In the genomic region with DNA sequence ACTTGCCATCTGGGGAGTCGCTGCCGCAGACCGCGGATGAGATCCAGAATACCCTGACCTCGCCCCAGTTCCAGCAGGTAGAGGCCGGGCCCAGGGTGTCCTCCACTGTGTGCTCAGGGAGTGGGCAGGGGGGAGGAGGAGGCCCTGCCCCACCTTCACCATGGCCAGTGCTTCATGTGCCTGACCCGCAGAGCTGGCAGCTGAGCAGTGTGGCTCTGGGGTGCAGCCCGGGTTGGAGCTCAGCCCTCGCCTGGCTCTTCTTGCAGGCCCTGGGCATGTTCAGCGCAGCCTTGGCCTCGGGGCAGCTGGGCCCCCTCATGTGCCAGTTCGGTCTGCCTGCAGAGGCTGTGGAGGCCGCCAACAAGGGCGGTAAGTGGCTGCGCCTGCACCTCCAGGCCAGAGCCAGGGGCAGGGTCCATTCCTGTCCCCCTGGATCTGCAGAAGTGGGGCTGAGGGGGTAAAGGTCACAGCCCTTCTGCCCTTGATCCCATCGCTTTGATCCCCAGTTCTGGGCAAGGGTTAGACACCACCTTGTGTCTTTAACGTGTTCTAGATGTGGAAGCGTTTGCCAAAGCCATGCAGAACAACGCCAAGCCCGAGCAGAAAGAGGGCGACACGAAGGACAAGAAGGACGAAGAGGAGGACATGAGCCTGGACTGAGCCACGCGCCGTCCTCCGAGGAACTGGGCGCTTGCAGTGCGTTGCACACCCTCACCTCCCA, we compare ENCODE assay signal across 2 cellular contexts.
A peak's percentile ranks its signal among the peaks of the same experiment; 100 is the strongest.
TF ChIP-seq lines count a peak whose summit lies in the region.

No MANE protein-coding gene starts in this region.

TF ChIP-seq in HepG2, 621 proteins besides CTCF, POLR2A, EP300 and RAD21 (continues in another document):
- TF ChIP-seq RBM39 (IDR thresholded peaks at IDR 0.05; ENCODE audit: low read depth, low read length, poor library complexity, severe bottlenecking) (no peak), HNF4A (CRISPR knock-in tag; IDR thresholded peaks at IDR 0.05) (peak; percentile 41; the same call in 1 of the 2 replicates), SNAI1 (CRISPR knock-in tag; IDR thresholded peaks at IDR 0.05; ENCODE audit: borderline replicate concordance) (no peak), AGO2 (optimal IDR thresholded peaks at IDR 0.05; ENCODE audit: low read depth, low read length) (peak; percentile 93), ZNF546 (CRISPR knock-in tag; conservative IDR thresholded peaks at IDR 0.05) (no peak), IKZF1 (IDR thresholded peaks at IDR 0.05) (no peak), NR2C2 (CRISPR knock-in tag; IDR thresholded peaks at IDR 0.05; ENCODE audit: borderline replicate concordance) (no peak), KAT7 (CRISPR knock-in tag; IDR thresholded peaks at IDR 0.05; ENCODE audit: borderline replicate concordance) (no peak), CEBPB (IDR thresholded peaks at IDR 0.05; ENCODE audit: borderline replicate concordance, low read depth, low read length) (no peak), ARNT2 (CRISPR knock-in tag; IDR thresholded peaks at IDR 0.05; ENCODE audit: low read depth) (no peak), HNRNPL (IDR thresholded peaks at IDR 0.05; ENCODE audit: low read depth, low read length) (0 out of 2 replicates have a peak, but pooled peaks have one; percentile 73), ZNF550 (CRISPR knock-in tag; IDR thresholded peaks at IDR 0.05; ENCODE audit: borderline replicate concordance) (0 out of 2 replicates have a peak, but pooled peaks have one; percentile 39)
- TF ChIP-seq, protein P1, sequence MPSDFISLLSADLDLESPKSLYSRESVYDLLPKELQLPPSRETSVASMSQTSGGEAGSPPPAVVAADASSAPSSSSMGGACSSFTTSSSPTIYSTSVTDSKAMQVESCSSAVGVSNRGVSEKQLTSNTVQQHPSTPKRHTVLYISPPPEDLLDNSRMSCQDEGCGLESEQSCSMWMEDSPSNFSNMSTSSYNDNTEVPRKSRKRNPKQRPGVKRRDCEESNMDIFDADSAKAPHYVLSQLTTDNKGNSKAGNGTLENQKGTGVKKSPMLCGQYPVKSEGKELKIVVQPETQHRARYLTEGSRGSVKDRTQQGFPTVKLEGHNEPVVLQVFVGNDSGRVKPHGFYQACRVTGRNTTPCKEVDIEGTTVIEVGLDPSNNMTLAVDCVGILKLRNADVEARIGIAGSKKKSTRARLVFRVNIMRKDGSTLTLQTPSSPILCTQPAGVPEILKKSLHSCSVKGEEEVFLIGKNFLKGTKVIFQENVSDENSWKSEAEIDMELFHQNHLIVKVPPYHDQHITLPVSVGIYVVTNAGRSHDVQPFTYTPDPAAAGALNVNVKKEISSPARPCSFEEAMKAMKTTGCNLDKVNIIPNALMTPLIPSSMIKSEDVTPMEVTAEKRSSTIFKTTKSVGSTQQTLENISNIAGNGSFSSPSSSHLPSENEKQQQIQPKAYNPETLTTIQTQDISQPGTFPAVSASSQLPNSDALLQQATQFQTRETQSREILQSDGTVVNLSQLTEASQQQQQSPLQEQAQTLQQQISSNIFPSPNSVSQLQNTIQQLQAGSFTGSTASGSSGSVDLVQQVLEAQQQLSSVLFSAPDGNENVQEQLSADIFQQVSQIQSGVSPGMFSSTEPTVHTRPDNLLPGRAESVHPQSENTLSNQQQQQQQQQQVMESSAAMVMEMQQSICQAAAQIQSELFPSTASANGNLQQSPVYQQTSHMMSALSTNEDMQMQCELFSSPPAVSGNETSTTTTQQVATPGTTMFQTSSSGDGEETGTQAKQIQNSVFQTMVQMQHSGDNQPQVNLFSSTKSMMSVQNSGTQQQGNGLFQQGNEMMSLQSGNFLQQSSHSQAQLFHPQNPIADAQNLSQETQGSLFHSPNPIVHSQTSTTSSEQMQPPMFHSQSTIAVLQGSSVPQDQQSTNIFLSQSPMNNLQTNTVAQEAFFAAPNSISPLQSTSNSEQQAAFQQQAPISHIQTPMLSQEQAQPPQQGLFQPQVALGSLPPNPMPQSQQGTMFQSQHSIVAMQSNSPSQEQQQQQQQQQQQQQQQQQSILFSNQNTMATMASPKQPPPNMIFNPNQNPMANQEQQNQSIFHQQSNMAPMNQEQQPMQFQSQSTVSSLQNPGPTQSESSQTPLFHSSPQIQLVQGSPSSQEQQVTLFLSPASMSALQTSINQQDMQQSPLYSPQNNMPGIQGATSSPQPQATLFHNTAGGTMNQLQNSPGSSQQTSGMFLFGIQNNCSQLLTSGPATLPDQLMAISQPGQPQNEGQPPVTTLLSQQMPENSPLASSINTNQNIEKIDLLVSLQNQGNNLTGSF (CRISPR knock-in tag; IDR thresholded peaks at IDR 0.05), result no peak
- TF ChIP-seq, protein P2, sequence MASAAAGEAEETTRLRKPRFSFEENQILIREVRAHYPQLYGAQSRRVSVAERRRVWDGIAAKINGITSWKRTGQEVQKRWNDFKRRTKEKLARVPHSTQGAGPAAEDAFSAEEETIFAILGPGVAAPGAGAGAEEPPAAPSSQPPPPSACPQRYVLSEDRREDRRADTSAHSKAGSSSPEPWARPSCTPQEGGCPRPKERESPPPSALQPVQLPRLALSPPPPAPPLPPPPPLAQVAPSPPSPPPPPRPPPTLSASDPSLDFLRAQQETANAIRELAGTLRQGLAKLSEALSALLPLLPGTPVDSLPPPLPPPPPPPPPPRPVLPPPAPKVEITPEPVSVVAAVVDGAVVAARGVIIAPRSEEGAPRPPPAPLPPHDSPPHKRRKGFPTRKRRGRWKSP (CRISPR knock-in tag; IDR thresholded peaks at IDR 0.05), result no peak
- TF ChIP-seq, protein P3, sequence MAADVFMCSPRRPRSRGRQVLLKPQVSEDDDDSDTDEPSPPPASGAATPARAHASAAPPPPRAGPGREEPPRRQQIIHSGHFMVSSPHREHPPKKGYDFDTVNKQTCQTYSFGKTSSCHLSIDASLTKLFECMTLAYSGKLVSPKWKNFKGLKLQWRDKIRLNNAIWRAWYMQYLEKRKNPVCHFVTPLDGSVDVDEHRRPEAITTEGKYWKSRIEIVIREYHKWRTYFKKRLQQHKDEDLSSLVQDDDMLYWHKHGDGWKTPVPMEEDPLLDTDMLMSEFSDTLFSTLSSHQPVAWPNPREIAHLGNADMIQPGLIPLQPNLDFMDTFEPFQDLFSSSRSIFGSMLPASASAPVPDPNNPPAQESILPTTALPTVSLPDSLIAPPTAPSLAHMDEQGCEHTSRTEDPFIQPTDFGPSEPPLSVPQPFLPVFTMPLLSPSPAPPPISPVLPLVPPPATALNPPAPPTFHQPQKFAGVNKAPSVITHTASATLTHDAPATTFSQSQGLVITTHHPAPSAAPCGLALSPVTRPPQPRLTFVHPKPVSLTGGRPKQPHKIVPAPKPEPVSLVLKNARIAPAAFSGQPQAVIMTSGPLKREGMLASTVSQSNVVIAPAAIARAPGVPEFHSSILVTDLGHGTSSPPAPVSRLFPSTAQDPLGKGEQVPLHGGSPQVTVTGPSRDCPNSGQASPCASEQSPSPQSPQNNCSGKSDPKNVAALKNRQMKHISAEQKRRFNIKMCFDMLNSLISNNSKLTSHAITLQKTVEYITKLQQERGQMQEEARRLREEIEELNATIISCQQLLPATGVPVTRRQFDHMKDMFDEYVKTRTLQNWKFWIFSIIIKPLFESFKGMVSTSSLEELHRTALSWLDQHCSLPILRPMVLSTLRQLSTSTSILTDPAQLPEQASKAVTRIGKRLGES (CRISPR knock-in tag; IDR thresholded peaks at IDR 0.05; ENCODE audit: borderline replicate concordance), result no peak

TF ChIP-seq in GM12878, 131 proteins besides CTCF, POLR2A, EP300 and RAD21:
- TF ChIP-seq, protein P4, sequence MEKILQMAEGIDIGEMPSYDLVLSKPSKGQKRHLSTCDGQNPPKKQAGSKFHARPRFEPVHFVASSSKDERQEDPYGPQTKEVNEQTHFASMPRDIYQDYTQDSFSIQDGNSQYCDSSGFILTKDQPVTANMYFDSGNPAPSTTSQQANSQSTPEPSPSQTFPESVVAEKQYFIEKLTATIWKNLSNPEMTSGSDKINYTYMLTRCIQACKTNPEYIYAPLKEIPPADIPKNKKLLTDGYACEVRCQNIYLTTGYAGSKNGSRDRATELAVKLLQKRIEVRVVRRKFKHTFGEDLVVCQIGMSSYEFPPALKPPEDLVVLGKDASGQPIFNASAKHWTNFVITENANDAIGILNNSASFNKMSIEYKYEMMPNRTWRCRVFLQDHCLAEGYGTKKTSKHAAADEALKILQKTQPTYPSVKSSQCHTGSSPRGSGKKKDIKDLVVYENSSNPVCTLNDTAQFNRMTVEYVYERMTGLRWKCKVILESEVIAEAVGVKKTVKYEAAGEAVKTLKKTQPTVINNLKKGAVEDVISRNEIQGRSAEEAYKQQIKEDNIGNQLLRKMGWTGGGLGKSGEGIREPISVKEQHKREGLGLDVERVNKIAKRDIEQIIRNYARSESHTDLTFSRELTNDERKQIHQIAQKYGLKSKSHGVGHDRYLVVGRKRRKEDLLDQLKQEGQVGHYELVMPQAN (conservative IDR thresholded peaks at IDR 0.05), result no peak
- TF ChIP-seq TARDBP (IDR thresholded peaks at IDR 0.05; ENCODE audit: borderline replicate concordance) (no peak), SIX5 (IDR thresholded peaks at IDR 0.05; ENCODE audit: low read depth, low read length, severe bottlenecking) (no peak), JUNB (IDR thresholded peaks at IDR 0.05) (no peak), TCF12 (IDR thresholded peaks at IDR 0.05; ENCODE audit: low read depth, low read length) (no peak)
